In the genomic region with DNA sequence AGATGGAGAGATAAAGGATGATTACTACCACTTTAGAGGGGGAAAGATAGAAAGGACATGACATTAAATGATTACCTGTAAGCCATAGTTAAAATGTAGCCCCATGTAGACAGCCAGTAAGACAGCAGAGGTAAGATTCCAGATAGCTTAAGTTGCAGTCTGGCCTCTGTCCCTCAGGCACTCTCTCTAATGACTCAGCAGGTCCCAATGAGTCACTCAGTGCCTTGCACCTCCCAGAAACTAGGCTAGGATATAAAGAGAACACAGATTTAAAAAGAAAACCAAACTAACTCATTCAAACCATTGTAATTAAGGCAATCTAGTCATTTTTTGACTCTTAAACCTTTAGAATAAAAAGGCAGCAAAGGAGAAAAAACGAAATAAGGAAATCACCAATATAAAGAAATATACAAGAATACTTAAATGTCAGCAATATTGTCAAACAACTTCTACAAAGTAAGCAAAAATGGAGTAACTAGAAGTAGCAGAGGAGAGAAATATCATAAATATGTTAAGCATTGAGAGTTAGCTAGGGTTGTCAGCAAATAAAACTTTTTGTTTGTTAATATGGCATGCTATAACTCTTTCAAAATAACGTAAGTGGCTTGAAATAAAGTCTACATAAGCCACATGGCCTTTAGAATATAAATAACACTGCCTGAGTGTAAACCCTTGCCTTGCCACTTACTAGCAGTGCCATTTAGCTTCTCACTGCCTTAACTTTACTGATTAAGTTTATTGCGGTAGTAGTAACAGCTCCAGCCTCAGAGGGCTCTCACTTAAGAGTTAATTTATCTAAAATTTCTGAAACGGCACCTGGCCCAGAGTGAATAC, we compare ENCODE assay signal across 1 cellular context.
TF ChIP-seq lines count a peak whose summit lies in the region.

No MANE protein-coding gene starts in this region.

TF ChIP-seq in HepG2, 621 proteins besides CTCF, POLR2A, EP300 and RAD21 (continued from another document and continues in another):
- TF ChIP-seq, protein P1, sequence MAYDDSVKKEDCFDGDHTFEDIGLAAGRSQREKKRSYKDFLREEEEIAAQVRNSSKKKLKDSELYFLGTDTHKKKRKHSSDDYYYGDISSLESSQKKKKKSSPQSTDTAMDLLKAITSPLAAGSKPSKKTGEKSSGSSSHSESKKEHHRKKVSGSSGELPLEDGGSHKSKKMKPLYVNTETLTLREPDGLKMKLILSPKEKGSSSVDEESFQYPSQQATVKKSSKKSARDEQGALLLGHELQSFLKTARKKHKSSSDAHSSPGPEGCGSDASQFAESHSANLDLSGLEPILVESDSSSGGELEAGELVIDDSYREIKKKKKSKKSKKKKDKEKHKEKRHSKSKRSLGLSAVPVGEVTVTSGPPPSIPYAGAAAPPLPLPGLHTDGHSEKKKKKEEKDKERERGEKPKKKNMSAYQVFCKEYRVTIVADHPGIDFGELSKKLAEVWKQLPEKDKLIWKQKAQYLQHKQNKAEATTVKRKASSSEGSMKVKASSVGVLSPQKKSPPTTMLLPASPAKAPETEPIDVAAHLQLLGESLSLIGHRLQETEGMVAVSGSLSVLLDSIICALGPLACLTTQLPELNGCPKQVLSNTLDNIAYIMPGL (CRISPR knock-in tag; IDR thresholded peaks at IDR 0.05; ENCODE audit: borderline replicate concordance in 1 of 2, low read depth in 1 of 2) = no peak
- no peak for TF ChIP-seq ZNF292 (CRISPR knock-in tag; IDR thresholded peaks at IDR 0.05; ENCODE audit: borderline replicate concordance, low read depth)
- TF ChIP-seq SYNCRIP (IDR thresholded peaks at IDR 0.05; ENCODE audit: insufficient read depth, low read depth, low read length) = no peak
- no peak for TF ChIP-seq JUN (CRISPR knock-in tag; IDR thresholded peaks at IDR 0.05)
- TF ChIP-seq, protein P2, sequence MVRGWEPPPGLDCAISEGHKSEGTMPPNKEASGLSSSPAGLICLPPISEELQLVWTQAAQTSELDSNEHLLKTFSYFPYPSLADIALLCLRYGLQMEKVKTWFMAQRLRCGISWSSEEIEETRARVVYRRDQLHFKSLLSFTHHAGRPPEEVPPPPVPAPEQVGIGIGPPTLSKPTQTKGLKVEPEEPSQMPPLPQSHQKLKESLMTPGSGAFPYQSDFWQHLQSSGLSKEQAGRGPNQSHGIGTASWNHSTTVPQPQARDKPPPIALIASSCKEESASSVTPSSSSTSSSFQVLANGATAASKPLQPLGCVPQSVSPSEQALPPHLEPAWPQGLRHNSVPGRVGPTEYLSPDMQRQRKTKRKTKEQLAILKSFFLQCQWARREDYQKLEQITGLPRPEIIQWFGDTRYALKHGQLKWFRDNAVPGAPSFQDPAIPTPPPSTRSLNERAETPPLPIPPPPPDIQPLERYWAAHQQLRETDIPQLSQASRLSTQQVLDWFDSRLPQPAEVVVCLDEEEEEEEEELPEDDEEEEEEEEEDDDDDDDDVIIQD (CRISPR knock-in tag; IDR thresholded peaks at IDR 0.05; ENCODE audit: low read depth) = 0 out of 2 replicates have a peak, but pooled peaks have one; percentile 39
- TF ChIP-seq, protein P3, sequence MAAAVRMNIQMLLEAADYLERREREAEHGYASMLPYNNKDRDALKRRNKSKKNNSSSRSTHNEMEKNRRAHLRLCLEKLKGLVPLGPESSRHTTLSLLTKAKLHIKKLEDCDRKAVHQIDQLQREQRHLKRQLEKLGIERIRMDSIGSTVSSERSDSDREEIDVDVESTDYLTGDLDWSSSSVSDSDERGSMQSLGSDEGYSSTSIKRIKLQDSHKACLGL (CRISPR knock-in tag; IDR thresholded peaks at IDR 0.05) = no peak
- TF ChIP-seq, protein P4, sequence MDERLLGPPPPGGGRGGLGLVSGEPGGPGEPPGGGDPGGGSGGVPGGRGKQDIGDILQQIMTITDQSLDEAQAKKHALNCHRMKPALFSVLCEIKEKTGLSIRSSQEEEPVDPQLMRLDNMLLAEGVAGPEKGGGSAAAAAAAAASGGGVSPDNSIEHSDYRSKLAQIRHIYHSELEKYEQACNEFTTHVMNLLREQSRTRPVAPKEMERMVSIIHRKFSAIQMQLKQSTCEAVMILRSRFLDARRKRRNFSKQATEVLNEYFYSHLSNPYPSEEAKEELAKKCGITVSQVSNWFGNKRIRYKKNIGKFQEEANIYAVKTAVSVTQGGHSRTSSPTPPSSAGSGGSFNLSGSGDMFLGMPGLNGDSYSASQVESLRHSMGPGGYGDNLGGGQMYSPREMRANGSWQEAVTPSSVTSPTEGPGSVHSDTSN (CRISPR knock-in tag; IDR thresholded peaks at IDR 0.05) = no peak
- TF ChIP-seq HOXD1 (CRISPR knock-in tag; IDR thresholded peaks at IDR 0.05) = no peak
- no peak for TF ChIP-seq ZNF17 (CRISPR knock-in tag; IDR thresholded peaks at IDR 0.05)
- TF ChIP-seq, protein P5, sequence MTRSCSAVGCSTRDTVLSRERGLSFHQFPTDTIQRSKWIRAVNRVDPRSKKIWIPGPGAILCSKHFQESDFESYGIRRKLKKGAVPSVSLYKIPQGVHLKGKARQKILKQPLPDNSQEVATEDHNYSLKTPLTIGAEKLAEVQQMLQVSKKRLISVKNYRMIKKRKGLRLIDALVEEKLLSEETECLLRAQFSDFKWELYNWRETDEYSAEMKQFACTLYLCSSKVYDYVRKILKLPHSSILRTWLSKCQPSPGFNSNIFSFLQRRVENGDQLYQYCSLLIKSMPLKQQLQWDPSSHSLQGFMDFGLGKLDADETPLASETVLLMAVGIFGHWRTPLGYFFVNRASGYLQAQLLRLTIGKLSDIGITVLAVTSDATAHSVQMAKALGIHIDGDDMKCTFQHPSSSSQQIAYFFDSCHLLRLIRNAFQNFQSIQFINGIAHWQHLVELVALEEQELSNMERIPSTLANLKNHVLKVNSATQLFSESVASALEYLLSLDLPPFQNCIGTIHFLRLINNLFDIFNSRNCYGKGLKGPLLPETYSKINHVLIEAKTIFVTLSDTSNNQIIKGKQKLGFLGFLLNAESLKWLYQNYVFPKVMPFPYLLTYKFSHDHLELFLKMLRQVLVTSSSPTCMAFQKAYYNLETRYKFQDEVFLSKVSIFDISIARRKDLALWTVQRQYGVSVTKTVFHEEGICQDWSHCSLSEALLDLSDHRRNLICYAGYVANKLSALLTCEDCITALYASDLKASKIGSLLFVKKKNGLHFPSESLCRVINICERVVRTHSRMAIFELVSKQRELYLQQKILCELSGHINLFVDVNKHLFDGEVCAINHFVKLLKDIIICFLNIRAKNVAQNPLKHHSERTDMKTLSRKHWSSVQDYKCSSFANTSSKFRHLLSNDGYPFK (CRISPR knock-in tag; IDR thresholded peaks at IDR 0.05; ENCODE audit: borderline replicate concordance) = no peak
- no peak for TF ChIP-seq HOXA9 (CRISPR knock-in tag; IDR thresholded peaks at IDR 0.05; ENCODE audit: borderline replicate concordance)
- TF ChIP-seq CBX5 (CRISPR knock-in tag; IDR thresholded peaks at IDR 0.05; ENCODE audit: borderline replicate concordance) = no peak
- no peak for TF ChIP-seq MTF1 (CRISPR knock-in tag; IDR thresholded peaks at IDR 0.05)
- TF ChIP-seq, protein P6, sequence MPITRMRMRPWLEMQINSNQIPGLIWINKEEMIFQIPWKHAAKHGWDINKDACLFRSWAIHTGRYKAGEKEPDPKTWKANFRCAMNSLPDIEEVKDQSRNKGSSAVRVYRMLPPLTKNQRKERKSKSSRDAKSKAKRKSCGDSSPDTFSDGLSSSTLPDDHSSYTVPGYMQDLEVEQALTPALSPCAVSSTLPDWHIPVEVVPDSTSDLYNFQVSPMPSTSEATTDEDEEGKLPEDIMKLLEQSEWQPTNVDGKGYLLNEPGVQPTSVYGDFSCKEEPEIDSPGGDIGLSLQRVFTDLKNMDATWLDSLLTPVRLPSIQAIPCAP (CRISPR knock-in tag; IDR thresholded peaks at IDR 0.05; ENCODE audit: low read depth) = no peak
- TF ChIP-seq ZNF615 (CRISPR knock-in tag; IDR thresholded peaks at IDR 0.05; ENCODE audit: borderline replicate concordance) = no peak
- TF ChIP-seq, protein P7, sequence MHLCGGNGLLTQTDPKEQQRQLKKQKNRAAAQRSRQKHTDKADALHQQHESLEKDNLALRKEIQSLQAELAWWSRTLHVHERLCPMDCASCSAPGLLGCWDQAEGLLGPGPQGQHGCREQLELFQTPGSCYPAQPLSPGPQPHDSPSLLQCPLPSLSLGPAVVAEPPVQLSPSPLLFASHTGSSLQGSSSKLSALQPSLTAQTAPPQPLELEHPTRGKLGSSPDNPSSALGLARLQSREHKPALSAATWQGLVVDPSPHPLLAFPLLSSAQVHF (CRISPR knock-in tag; IDR thresholded peaks at IDR 0.05) = no peak
- TF ChIP-seq ZNF772 (CRISPR knock-in tag; IDR thresholded peaks at IDR 0.05) = no peak
- TF ChIP-seq ZSCAN12 (CRISPR knock-in tag; IDR thresholded peaks at IDR 0.05) = no peak
- no peak for TF ChIP-seq ZNF777 (CRISPR knock-in tag; IDR thresholded peaks at IDR 0.05)
- no peak for TF ChIP-seq MYC (CRISPR knock-in tag; IDR thresholded peaks at IDR 0.05; ENCODE audit: borderline replicate concordance)
- TF ChIP-seq HOXA3 (CRISPR knock-in tag; IDR thresholded peaks at IDR 0.05) = no peak
- TF ChIP-seq, protein P8, sequence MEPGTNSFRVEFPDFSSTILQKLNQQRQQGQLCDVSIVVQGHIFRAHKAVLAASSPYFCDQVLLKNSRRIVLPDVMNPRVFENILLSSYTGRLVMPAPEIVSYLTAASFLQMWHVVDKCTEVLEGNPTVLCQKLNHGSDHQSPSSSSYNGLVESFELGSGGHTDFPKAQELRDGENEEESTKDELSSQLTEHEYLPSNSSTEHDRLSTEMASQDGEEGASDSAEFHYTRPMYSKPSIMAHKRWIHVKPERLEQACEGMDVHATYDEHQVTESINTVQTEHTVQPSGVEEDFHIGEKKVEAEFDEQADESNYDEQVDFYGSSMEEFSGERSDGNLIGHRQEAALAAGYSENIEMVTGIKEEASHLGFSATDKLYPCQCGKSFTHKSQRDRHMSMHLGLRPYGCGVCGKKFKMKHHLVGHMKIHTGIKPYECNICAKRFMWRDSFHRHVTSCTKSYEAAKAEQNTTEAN (CRISPR knock-in tag; conservative IDR thresholded peaks at IDR 0.05) = no peak
- TF ChIP-seq SAP130 (CRISPR knock-in tag; IDR thresholded peaks at IDR 0.05; ENCODE audit: low read depth) = peak; percentile 72
- TF ChIP-seq ELF3 (CRISPR knock-in tag; IDR thresholded peaks at IDR 0.05) = peak; percentile 24; the same call in 1 of the 2 replicates
- TF ChIP-seq ZNF563 (CRISPR knock-in tag; IDR thresholded peaks at IDR 0.05) = no peak
- TF ChIP-seq PLRG1 (conservative IDR thresholded peaks at IDR 0.05) = no peak
- TF ChIP-seq, protein P9, sequence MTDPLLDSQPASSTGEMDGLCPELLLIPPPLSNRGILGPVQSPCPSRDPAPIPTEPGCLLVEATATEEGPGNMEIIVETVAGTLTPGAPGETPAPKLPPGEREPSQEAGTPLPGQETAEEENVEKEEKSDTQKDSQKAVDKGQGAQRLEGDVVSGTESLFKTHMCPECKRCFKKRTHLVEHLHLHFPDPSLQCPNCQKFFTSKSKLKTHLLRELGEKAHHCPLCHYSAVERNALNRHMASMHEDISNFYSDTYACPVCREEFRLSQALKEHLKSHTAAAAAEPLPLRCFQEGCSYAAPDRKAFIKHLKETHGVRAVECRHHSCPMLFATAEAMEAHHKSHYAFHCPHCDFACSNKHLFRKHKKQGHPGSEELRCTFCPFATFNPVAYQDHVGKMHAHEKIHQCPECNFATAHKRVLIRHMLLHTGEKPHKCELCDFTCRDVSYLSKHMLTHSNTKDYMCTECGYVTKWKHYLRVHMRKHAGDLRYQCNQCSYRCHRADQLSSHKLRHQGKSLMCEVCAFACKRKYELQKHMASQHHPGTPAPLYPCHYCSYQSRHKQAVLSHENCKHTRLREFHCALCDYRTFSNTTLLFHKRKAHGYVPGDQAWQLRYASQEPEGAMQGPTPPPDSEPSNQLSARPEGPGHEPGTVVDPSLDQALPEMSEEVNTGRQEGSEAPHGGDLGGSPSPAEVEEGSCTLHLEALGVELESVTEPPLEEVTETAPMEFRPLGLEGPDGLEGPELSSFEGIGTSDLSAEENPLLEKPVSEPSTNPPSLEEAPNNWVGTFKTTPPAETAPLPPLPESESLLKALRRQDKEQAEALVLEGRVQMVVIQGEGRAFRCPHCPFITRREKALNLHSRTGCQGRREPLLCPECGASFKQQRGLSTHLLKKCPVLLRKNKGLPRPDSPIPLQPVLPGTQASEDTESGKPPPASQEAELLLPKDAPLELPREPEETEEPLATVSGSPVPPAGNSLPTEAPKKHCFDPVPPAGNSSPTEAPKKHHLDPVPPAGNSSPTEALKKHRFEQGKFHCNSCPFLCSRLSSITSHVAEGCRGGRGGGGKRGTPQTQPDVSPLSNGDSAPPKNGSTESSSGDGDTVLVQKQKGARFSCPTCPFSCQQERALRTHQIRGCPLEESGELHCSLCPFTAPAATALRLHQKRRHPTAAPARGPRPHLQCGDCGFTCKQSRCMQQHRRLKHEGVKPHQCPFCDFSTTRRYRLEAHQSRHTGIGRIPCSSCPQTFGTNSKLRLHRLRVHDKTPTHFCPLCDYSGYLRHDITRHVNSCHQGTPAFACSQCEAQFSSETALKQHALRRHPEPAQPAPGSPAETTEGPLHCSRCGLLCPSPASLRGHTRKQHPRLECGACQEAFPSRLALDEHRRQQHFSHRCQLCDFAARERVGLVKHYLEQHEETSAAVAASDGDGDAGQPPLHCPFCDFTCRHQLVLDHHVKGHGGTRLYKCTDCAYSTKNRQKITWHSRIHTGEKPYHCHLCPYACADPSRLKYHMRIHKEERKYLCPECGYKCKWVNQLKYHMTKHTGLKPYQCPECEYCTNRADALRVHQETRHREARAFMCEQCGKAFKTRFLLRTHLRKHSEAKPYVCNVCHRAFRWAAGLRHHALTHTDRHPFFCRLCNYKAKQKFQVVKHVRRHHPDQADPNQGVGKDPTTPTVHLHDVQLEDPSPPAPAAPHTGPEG (CRISPR knock-in tag; IDR thresholded peaks at IDR 0.05) = no peak
- TF ChIP-seq TRIM24 (CRISPR knock-in tag; IDR thresholded peaks at IDR 0.05) = no peak
- TF ChIP-seq CHCHD3 (CRISPR knock-in tag; IDR thresholded peaks at IDR 0.05) = no peak
- TF ChIP-seq, protein P10, sequence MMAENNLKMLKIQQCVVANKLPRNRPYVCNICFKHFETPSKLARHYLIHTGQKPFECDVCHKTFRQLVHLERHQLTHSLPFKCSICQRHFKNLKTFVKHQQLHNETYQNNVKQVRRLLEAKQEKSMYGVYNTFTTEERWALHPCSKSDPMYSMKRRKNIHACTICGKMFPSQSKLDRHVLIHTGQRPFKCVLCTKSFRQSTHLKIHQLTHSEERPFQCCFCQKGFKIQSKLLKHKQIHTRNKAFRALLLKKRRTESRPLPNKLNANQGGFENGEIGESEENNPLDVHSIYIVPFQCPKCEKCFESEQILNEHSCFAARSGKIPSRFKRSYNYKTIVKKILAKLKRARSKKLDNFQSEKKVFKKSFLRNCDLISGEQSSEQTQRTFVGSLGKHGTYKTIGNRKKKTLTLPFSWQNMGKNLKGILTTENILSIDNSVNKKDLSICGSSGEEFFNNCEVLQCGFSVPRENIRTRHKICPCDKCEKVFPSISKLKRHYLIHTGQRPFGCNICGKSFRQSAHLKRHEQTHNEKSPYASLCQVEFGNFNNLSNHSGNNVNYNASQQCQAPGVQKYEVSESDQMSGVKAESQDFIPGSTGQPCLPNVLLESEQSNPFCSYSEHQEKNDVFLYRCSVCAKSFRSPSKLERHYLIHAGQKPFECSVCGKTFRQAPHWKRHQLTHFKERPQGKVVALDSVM (CRISPR knock-in tag; IDR thresholded peaks at IDR 0.05) = no peak
- no peak for TF ChIP-seq ZBTB7A (CRISPR knock-in tag; IDR thresholded peaks at IDR 0.05)
- no peak for TF ChIP-seq ZBTB8A (CRISPR knock-in tag; IDR thresholded peaks at IDR 0.05; ENCODE audit: borderline replicate concordance, low read depth)
- TF ChIP-seq MAFG (CRISPR knock-in tag; IDR thresholded peaks at IDR 0.05) = peak; percentile 74; the same call in 1 of the 2 replicates
